Comparison of ENCODE assay signal across 1 cellular context in the genomic region with DNA sequence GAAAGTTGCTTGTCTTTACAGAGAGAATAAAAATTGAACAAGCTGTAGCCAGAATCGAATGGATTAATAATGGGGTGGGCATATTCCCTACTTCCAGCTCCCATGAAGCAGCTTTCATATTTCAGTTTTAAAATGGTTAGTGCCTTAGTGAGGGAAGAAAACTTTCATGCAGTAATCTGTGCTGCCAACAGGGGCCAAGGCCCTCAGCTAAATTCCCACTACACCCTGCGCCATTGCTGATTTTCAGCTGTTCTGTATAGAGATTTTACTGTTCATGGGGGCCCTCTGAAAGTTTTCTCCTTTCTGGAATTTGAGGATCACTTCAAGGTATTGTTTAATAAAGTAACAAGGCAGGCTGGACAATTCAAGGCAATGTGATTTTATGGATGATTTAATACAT.
TF ChIP-seq lines count a peak whose summit lies in the region.

No MANE protein-coding gene starts in this region.

TF ChIP-seq in H1, 55 proteins besides CTCF, POLR2A, EP300 and RAD21:
- TF ChIP-seq EZH2 (IDR thresholded peaks at IDR 0.05; ENCODE audit: low read depth, low read length, severe bottlenecking): no peak
- no peak for TF ChIP-seq CREB1 (IDR thresholded peaks at IDR 0.05)
- no peak for TF ChIP-seq SP2 (IDR thresholded peaks at IDR 0.05; ENCODE audit: low read length)
- TF ChIP-seq NRF1 (IDR thresholded peaks at IDR 0.05; ENCODE audit: low read depth, low read length): no peak
- no peak for TF ChIP-seq SIN3A (conservative IDR thresholded peaks at IDR 0.05 in 1 of 2, IDR thresholded peaks at IDR 0.05 in 1 of 2; ENCODE audit: low read depth in 1 of 2, low read length in 2 of 2)
- TF ChIP-seq BCL11A (IDR thresholded peaks at IDR 0.05; ENCODE audit: low read depth in 2 of 2, low read length in 2 of 2): no peak
- no peak for TF ChIP-seq CBX8 (IDR thresholded peaks at IDR 0.05; ENCODE audit: borderline replicate concordance, low read depth, low read length)
- TF ChIP-seq TAF7 (optimal IDR thresholded peaks at IDR 0.05; ENCODE audit: borderline replicate concordance, low read depth, low read length): no peak
- TF ChIP-seq POLR2AphosphoS5 (IDR thresholded peaks at IDR 0.05; ENCODE audit: low read depth, low read length): no peak
- no peak for TF ChIP-seq POU5F1 (IDR thresholded peaks at IDR 0.05; ENCODE audit: low read depth, low read length)
- TF ChIP-seq KDM4A (IDR thresholded peaks at IDR 0.05; ENCODE audit: low read depth, low read length, severe bottlenecking): no peak
- no peak for TF ChIP-seq YY1 (IDR thresholded peaks at IDR 0.05; ENCODE audit: low read depth, low read length)
- no peak for TF ChIP-seq RBBP5 (IDR thresholded peaks at IDR 0.05; ENCODE audit: borderline replicate concordance, low read depth, low read length)
